ENCODE assay signal across 23 cellular contexts in genomic region chr2:29397039-29397438, GRCh38.
DNase-seq lines count a peak whose midpoint lies in the region; ATAC-seq, FAIRE-seq and TF ChIP-seq lines count a peak whose summit lies in the region.
"Had no signal": no experiment of that assay in that cellular context is flagged by ENCODE, and none has a peak within 500 bp of the region (broad histone marks: within the 10 kb centered on the region; RNA-seq: fewer than 3 reads in every experiment).

No MANE protein-coding gene starts in this region.

- BruUV-seq in PC-3 (replicated peaks; lab: Mats Ljungman, UMichigan) = no TSS peak

- H3K27me3 Mint-ChIP-seq in chondrocyte (ENCODE audit: low read depth) = peaks cover 3% of the 10 kb centered on the region

- H3F3A ChIP-seq in PC-3 (ENCODE audit: low read length, unreplicated experiment) = no peaks in the 10 kb centered on the region

- no peak overlapping the region for H3K9ac ChIP-seq in PC-3 (ENCODE audit: low read length)

- H3K4me3 Mint-ChIP-seq in chondrocyte (ENCODE audit: unreplicated experiment) = no peak overlapping the region
- H3K4me3 Mint-ChIP-seq: H9 had no signal

- peaks cover 13% of the 10 kb centered on the region for H3K4me1 Mint-ChIP-seq in chondrocyte (ENCODE audit: low read depth)

- no peaks in the 10 kb centered on the region for H3K36me3 ChIP-seq in PC-3 (ENCODE audit: low read depth, low read length)
- no peaks in the 10 kb centered on the region for H3K36me3 ChIP-seq in upper lobe of right lung

- ATAC-seq in PC-3 (peak; percentile 54), upper lobe of right lung (no peak)
- ATAC-seq: GM12878 had no signal

- H3K27me3 ChIP-seq in PC-3 (ENCODE audit: low read length) (no peaks in the 10 kb centered on the region), upper lobe of right lung (no peaks in the 10 kb centered on the region)

- CTCF ChIA-PET in PC-3 (lab: Charles Lee) = no interaction called here

- H3K9me3 ChIP-seq in PC-3 (ENCODE audit: low read length) = no peaks in the 10 kb centered on the region
- no peaks in the 10 kb centered on the region for H3K9me3 ChIP-seq in upper lobe of right lung

- no peak for FAIRE-seq in frontal cortex (lab: Jason Lieb, UNC)
- FAIRE-seq: GM12878, GM19239 had no signal

- POLR2A ChIA-PET in PC-3 (lab: Charles Lee; ENCODE audit: unreplicated experiment) = no interaction called here

- H3K27ac ChIP-seq in PC-3 (ENCODE audit: low read length) = no peak overlapping the region
- no peak overlapping the region for H3K27ac ChIP-seq in upper lobe of right lung
- H3K27ac ChIP-seq: C4-2B, HL-60 had no signal

- H3K9me2 ChIP-seq in PC-3 (replicated peaks; ENCODE audit: low read length) = no peaks in the 10 kb centered on the region

- H3K79me2 ChIP-seq in PC-3 (ENCODE audit: low read length) = no peaks in the 10 kb centered on the region

- H4K20me1 ChIP-seq in PC-3 (ENCODE audit: low read length) = no peaks in the 10 kb centered on the region

- H3K9me3 Mint-ChIP-seq in chondrocyte (ENCODE audit: low read depth) = no peaks in the 10 kb centered on the region
- H3K9me3 Mint-ChIP-seq: H9 had no signal

- peak overlapping the region; percentile 8 for H3K27ac Mint-ChIP-seq in chondrocyte (ENCODE audit: unreplicated experiment)
- H3K27ac Mint-ChIP-seq: H9 had no signal

- intact Hi-C loops in PC-3 (cut with micrococcal nuclease) (no loop called here), upper lobe of right lung (cut with DNase I) (no loop called here)

- DNase-seq in HT1080 (ENCODE audit: low read depth) (peak; percentile 46), PC-3 (peak; percentile 71), chondrocyte (ENCODE audit: low spot score) (no peak), upper lobe of right lung (no peak), DMS 273 (lab: John Stamatoyannopoulos, UW; ENCODE audit: unreplicated experiment) (no peak), ecto neural progenitor cell (ENCODE audit: low spot score) (no peak), frontal cortex (ENCODE audit: low spot score in 2 of 2) (no peak)
- DNase-seq: ACHN, DMS79 treated with DMSO at 0.1 percent for 48 hours, GF-D8, H9, Kasumi-1, NCI-H2107, NCI-H2227 treated with DMSO at 0.1 percent for 48 hours, NCI-H524, NCI-H82, OCI-M1, RPMI8226, SIG-M5 had no signal

- H2AFZ ChIP-seq in PC-3 (ENCODE audit: low read length) = no peak overlapping the region

- no peak for TF ChIP-seq CTCF in PC-3 (conservative IDR thresholded peaks at IDR 0.05; ENCODE audit: low read depth, low read length)
- TF ChIP-seq CTCF in chondrocyte (IDR thresholded peaks at IDR 0.05) = no peak
- no peak for TF ChIP-seq CTCF in upper lobe of right lung (IDR thresholded peaks at IDR 0.05)

- H3K36me3 Mint-ChIP-seq in chondrocyte (ENCODE audit: low read depth) = no peaks in the 10 kb centered on the region

- peaks cover 11% of the 10 kb centered on the region for H3K4me1 ChIP-seq in PC-3 (ENCODE audit: insufficient read depth, low read length)
- H3K4me1 ChIP-seq in upper lobe of right lung = no peaks in the 10 kb centered on the region

- no peak overlapping the region for H3K4me2 ChIP-seq in PC-3 (ENCODE audit: low read length)

- H3K4me3 ChIP-seq in PC-3 (ENCODE audit: low read length) (no peak overlapping the region), upper lobe of right lung (no peak overlapping the region)
- H3K4me3 ChIP-seq: GM12878 had no signal

Comparison
In these comparisons a context has a peak if more than half of its experiments do, and no peak if none do; other contexts are left out.
1. DNase-seq: peak in HT1080 (single experiment) and PC-3 (single experiment); none in chondrocyte (single experiment), upper lobe of right lung (single experiment), DMS 273 (single experiment), ecto neural progenitor cell (single experiment) and frontal cortex (0 of 2).